ENCODE assay signal across 14 cellular contexts in the genomic region with DNA sequence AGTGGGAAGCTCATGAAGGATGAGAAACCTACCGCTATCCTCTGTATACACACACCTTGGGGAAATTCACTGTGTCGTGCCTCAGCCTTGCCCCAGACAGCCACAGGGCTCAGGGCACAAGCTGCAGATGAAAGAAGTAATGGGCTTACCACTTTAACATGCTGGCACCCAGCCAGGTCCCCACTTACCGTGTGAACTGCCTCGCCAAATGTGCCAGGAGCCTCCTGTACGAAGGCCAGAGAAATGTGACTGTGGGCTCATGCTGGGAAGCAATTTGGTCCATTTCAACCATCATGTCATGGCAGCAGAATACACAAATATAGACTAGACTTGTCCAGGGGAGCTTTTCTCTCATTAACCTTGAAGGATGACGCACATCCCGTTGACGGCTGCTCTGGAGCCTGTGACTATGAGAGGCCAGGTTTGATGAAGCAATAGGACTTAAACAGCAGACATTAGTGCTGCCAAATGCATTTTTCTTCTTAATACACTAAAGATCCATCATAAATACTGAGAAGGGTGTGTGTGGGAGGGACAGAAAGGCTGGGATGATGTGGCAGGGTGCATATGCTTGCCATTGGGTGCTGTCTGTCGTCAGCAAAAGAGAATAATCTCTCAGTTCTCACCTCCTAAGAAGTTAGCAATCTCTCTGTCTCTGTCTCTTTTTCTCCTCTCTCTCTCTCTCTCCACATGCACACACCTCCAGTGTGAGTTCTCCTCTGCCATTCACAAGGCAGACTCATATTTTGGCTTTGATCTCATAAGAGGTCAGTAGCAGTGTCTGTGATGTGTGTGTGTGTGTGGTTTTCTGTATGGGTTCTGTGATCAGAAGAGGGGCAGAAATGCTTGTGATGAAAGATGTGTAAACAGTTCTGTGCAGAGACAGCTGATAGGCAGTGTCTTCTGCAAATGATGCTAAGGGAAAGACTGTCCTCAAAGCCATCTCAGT.
DNase-seq lines count a peak whose midpoint lies in the region; ATAC-seq and TF ChIP-seq lines count a peak whose summit lies in the region.
"Had no signal": no experiment of that assay in that cellular context is flagged by ENCODE, and none has a peak within 500 bp of the region (broad histone marks: within the 10 kb centered on the region; RNA-seq: fewer than 3 reads in every experiment).

No MANE protein-coding gene starts in this region.

- in situ Hi-C loops in G401 (cut with HindIII; ENCODE audit: low sequenced_read_pairs): no loop called here

- peak; percentile 43 for DNase-seq in G401 (ENCODE audit: low spot score)
- peak; percentile 69 for DNase-seq in NCI-H2107 treated with DMSO at 0.1 percent for 48 hours (lab: John Stamatoyannopoulos, UW; ENCODE audit: unreplicated experiment)
- peak; percentile 65 for DNase-seq in left kidney (ENCODE audit: low read depth, low spot score)
- no peak for DNase-seq in activated CD4-positive, CD25-positive, alpha-beta regulatory T cell treated with anti-CD3 and anti-CD28 coated beads, Interleukin-2, amount 50 U/mL, for 72 hours
- DNase-seq in activated gamma-delta T cell (lab: John Stamatoyannopoulos, UW): no peak
- no peak for DNase-seq in COLO829 (ENCODE audit: low spot score)
- no peak for DNase-seq in AML-193 (lab: John Stamatoyannopoulos, UW)
- DNase-seq: foreskin melanocyte; kidney glomerular epithelial cell; naive thymus-derived CD8-positive, alpha-beta T cell; NCI-H1048; sigmoid colon; T1000 had no signal

- peak; percentile 91 for ATAC-seq in SK-N-SH treated with all-trans-retinoic acid at 6 μM for 48 hours
- ATAC-seq: naive thymus-derived CD8-positive, alpha-beta T cell had no signal

TF ChIP-seq in SK-N-SH treated with all-trans-retinoic acid at 6 μM for 48 hours, 23 proteins besides CTCF, POLR2A, EP300 and RAD21:
- no peak for TF ChIP-seq ZNF70 (CRISPR knock-in tag; IDR thresholded peaks at IDR 0.05)
- no peak for TF ChIP-seq ESRRG (CRISPR knock-in tag; IDR thresholded peaks at IDR 0.05)
- TF ChIP-seq TCF4 (CRISPR knock-in tag; IDR thresholded peaks at IDR 0.05; ENCODE audit: borderline replicate concordance): peak; percentile 40; the same call in 1 of the 2 replicates
- TF ChIP-seq, protein P1, sequence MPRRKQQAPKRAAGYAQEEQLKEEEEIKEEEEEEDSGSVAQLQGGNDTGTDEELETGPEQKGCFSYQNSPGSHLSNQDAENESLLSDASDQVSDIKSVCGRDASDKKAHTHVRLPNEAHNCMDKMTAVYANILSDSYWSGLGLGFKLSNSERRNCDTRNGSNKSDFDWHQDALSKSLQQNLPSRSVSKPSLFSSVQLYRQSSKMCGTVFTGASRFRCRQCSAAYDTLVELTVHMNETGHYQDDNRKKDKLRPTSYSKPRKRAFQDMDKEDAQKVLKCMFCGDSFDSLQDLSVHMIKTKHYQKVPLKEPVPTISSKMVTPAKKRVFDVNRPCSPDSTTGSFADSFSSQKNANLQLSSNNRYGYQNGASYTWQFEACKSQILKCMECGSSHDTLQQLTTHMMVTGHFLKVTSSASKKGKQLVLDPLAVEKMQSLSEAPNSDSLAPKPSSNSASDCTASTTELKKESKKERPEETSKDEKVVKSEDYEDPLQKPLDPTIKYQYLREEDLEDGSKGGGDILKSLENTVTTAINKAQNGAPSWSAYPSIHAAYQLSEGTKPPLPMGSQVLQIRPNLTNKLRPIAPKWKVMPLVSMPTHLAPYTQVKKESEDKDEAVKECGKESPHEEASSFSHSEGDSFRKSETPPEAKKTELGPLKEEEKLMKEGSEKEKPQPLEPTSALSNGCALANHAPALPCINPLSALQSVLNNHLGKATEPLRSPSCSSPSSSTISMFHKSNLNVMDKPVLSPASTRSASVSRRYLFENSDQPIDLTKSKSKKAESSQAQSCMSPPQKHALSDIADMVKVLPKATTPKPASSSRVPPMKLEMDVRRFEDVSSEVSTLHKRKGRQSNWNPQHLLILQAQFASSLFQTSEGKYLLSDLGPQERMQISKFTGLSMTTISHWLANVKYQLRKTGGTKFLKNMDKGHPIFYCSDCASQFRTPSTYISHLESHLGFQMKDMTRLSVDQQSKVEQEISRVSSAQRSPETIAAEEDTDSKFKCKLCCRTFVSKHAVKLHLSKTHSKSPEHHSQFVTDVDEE (CRISPR knock-in tag; IDR thresholded peaks at IDR 0.05): peak; percentile 53; the same call in 1 of the 2 replicates
- 0 out of 2 replicates have a peak, but pooled peaks have one; percentile 25 for TF ChIP-seq ZC3H10 (CRISPR knock-in tag; IDR thresholded peaks at IDR 0.05)
- TF ChIP-seq ISL1 (CRISPR knock-in tag; IDR thresholded peaks at IDR 0.05): peak; percentile 88

Comparison
In these comparisons a context has a peak if more than half of its experiments do, and no peak if none do; other contexts are left out.
1. DNase-seq: peak in G401 (single experiment), NCI-H2107 treated with DMSO at 0.1 percent for 48 hours (single experiment) and left kidney (single experiment); none in activated CD4-positive, CD25-positive, alpha-beta regulatory T cell treated with anti-CD3 and anti-CD28 coated beads, Interleukin-2, amount 50 U/mL, for 72 hours (single experiment), activated gamma-delta T cell (single experiment), COLO829 (single experiment) and AML-193 (0 of 2).